In the genomic region with DNA sequence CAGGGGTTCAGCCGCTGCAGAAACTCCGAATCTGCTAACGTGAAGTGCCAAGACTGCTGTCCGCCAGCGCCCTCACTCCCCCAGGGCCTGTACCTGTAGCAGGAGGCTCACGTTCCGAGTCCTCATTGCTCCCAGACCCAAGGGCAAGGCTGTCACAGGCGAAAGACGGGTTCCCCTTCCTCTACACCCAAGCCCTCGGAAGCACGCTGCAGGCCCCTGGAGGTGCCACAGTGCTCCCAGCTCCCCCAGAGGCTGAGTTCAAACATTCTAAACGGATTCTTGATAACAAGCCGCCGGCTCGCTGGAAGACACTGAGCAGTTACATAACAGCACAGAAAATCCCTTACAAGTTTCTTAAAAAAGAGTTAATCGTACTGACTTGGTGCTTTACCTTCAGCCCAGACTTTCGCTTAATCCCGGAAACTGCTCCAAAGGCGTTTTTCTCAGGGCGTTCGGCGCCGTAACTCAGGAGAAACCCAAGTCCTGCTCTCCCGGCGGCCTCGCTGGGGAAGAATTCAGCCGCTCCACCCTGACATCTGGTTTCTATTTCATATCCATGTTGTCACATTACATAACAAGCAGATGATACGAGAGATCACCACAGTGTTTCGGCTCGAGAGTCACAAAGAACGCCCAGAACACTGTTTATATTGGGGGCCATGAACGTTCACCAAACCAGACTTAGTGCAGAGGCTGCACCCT, we compare ENCODE assay signal across 12 cellular contexts.
A peak's percentile ranks its signal among the peaks of the same experiment; 100 is the strongest.
DNase-seq lines count a peak whose midpoint lies in the region; ATAC-seq, FAIRE-seq and TF ChIP-seq lines count a peak whose summit lies in the region.
"Had no signal": no experiment of that assay in that cellular context is flagged by ENCODE, and none has a peak within 500 bp of the region (broad histone marks: within the 10 kb centered on the region; RNA-seq: fewer than 3 reads in every experiment).

No MANE protein-coding gene starts in this region.

- H3K9ac ChIP-seq in MM.1S (ENCODE audit: low read length): no peak overlapping the region

- DNase-seq in AG20443 (ENCODE audit: low spot score): peak; percentile 89
- peak; percentile 50 for DNase-seq in activated CD8-positive, alpha-beta memory T cell treated with anti-CD3 and anti-CD28 coated beads for 24 hours
- no peak for DNase-seq in Right ventricle myocardium inferior (ENCODE audit: missing footprints)
- no peak for DNase-seq in prostate gland (ENCODE audit: low spot score)
- DNase-seq in GM19239 (ENCODE audit: insufficient read length, low spot score): no peak
- no peak for DNase-seq in MM.1S
- no peak for DNase-seq in GM13977 (ENCODE audit: low spot score)
- DNase-seq: activated CD4-positive, alpha-beta T cell treated with anti-CD3 and anti-CD28 coated beads for 48 hours; NCI-H748 treated with DMSO at 0.1 percent for 48 hours; retina had no signal

- H3F3A ChIP-seq in MM.1S (ENCODE audit: insufficient read depth, low read length): no peaks in the 10 kb centered on the region

- no peaks in the 10 kb centered on the region for H3K9me3 ChIP-seq in prostate gland
- H3K9me3 ChIP-seq in MM.1S (replicated peaks; ENCODE audit: insufficient read depth, low read length): no peaks in the 10 kb centered on the region

- TF ChIP-seq CTCF in prostate gland (IDR thresholded peaks at IDR 0.05) (no peak), MM.1S (IDR thresholded peaks at IDR 0.05; ENCODE audit: low read length) (no peak), GM13977 (IDR thresholded peaks at IDR 0.05; ENCODE audit: extremely low read depth, insufficient read depth, missing control alignments) (no peak)

- no peak for TF ChIP-seq POLR2A in prostate gland (IDR thresholded peaks at IDR 0.05)

- no peaks in the 10 kb centered on the region for H4K20me1 ChIP-seq in MM.1S (ENCODE audit: insufficient read depth, low read length)

- intact Hi-C loops in Right ventricle myocardium inferior (cut with DNase I): loop anchor here (5.0 kb wide), 1 partner anchor 82 kb away; no protein-coding TSS in a partner anchor
- intact Hi-C loops in prostate gland (cut with DNase I): loop anchor here (5.0 kb wide), 1 partner anchor 107 kb away; no protein-coding TSS in a partner anchor

- WGBS in prostate gland: 54% methylated on average over 32 of the region's 32 CpGs

- H3K4me1 ChIP-seq in prostate gland (replicated peaks) (peaks cover 23% of the 10 kb centered on the region), MM.1S (ENCODE audit: low read length) (no peaks in the 10 kb centered on the region)

- H3K9me2 ChIP-seq in MM.1S (replicated peaks; ENCODE audit: insufficient read depth, low read length): no peaks in the 10 kb centered on the region

- no peak for FAIRE-seq in GM19239 (lab: Jason Lieb, UNC)

- ATAC-seq in Right ventricle myocardium inferior: peak; percentile 52
- ATAC-seq in GM18520 (IDR thresholded peaks at IDR 0.05; ENCODE audit: unreplicated experiment): no peak

- no peaks in the 10 kb centered on the region for H3K36me3 ChIP-seq in prostate gland
- H3K36me3 ChIP-seq in MM.1S (replicated peaks; ENCODE audit: insufficient read depth, low read length): no peaks in the 10 kb centered on the region

- H3K27me3 ChIP-seq in prostate gland (replicated peaks; ENCODE audit: insufficient read depth) (no peaks in the 10 kb centered on the region), MM.1S (replicated peaks; ENCODE audit: insufficient read depth, low read length) (no peaks in the 10 kb centered on the region)

- H3K4me3 ChIP-seq in prostate gland (peak overlapping the region; percentile 15 to 21), MM.1S (ENCODE audit: low read length) (no peak overlapping the region)

- peaks cover 95% of the 10 kb centered on the region for H3K79me2 ChIP-seq in MM.1S (ENCODE audit: low read length)

- in situ Hi-C loops in GM13977 (cut with MboI; ENCODE audit: low pct_unique_long_range_greater_than_20kb, low sequenced_read_pairs, unreplicated experiment): no loop called here

- H3K4me2 ChIP-seq in MM.1S (ENCODE audit: low read depth, low read length): no peak overlapping the region

- no peak overlapping the region for H2AFZ ChIP-seq in MM.1S (ENCODE audit: low read length)

- H3K27ac ChIP-seq in prostate gland (peak overlapping the region; percentile 56 to 62), MM.1S (ENCODE audit: low read length) (no peak overlapping the region)
- H3K27ac ChIP-seq: HL-60 had no signal

Comparison
In these comparisons a context has a peak if more than half of its experiments do, and no peak if none do; other contexts are left out.
1. DNase-seq: peak in AG20443 (single experiment) and activated CD8-positive, alpha-beta memory T cell treated with anti-CD3 and anti-CD28 coated beads for 24 hours (single experiment); none in Right ventricle myocardium inferior (single experiment), prostate gland (single experiment), GM19239 (single experiment), MM.1S (single experiment) and GM13977 (single experiment).